In genomic region chr11:43010042-43010441, GRCh38 we compare ENCODE assay signal across 23 cellular contexts.
"Had no signal": no experiment of that assay in that cellular context is flagged by ENCODE, and none has a peak within 500 bp of the region (broad histone marks: within the 10 kb centered on the region; RNA-seq: fewer than 3 reads in every experiment).

No MANE protein-coding gene starts in this region.

- H3K4me3 ChIP-seq: ascending aorta, gastrocnemius medialis, heart left ventricle, left ventricle myocardium inferior, smooth muscle cell, suprapubic skin, transverse colon, uterus had no signal

- H3K36me3 ChIP-seq: ascending aorta, gastrocnemius medialis, heart left ventricle, left ventricle myocardium inferior, neutrophil, suprapubic skin, transverse colon, uterus, WERI-Rb-1 had no signal

- DNase-seq: activated CD4-positive, alpha-beta T cell treated with anti-CD3 and anti-CD28 coated beads for 1 hour; activated CD4-positive, alpha-beta T cell treated with anti-CD3 and anti-CD28 coated beads, Interleukin-2, amount 50 U/mL, for 4 hours; activated effector memory CD4-positive, alpha-beta T cell treated with anti-CD3 and anti-CD28 coated beads, Interleukin-2, amount 50 U/mL, for 16 hours; activated naive CD4-positive, alpha-beta T cell treated with anti-CD3 and anti-CD28 coated beads, Interleukin-2, amount 50 U/mL, for 16 hours; activated T-cell treated with anti-CD3 and anti-CD28 coated beads, Interleukin-2, amount 50 U/mL, for 72 hours; cerebellar nuclear complex; effector CD8-positive, alpha-beta T cell; gastrocnemius medialis; heart left ventricle; left ventricle myocardium inferior; naive thymus-derived CD8-positive, alpha-beta T cell; stimulated activated CD4-positive, alpha-beta T cell treated with anti-CD3 and anti-CD28 coated beads, Interleukin-4, amount 100 ng/mL, for 1 hour; stimulated activated naive CD8-positive, alpha-beta T cell treated with anti-CD3 and anti-CD28 coated beads, Interleukin-15, amount 100 ng/mL, for 72 hours; transverse colon; uterus; WERI-Rb-1 had no signal

- ATAC-seq: activated T-cell treated with anti-CD3 and anti-CD28 coated beads, Interleukin-2, amount 50 U/mL, for 72 hours; esophagus mucosa; gastrocnemius medialis; heart left ventricle; naive thymus-derived CD8-positive, alpha-beta T cell; sciatic nerve; stimulated activated naive CD8-positive, alpha-beta T cell treated with anti-CD3 and anti-CD28 coated beads, Interleukin-15, amount 100 ng/mL, for 72 hours had no signal

- H3K4me1 ChIP-seq: ascending aorta, gastrocnemius medialis, heart left ventricle, left ventricle myocardium inferior, parathyroid adenoma, suprapubic skin, transverse colon, uterus had no signal

- H2AFZ ChIP-seq: parathyroid adenoma had no signal

- H3K27ac ChIP-seq: ascending aorta, gastrocnemius medialis, heart left ventricle, left ventricle myocardium inferior, neutrophil, parathyroid adenoma, suprapubic skin, transverse colon, uterus, WERI-Rb-1 had no signal

- H3K27me3 ChIP-seq: ascending aorta, gastrocnemius medialis, heart left ventricle, neutrophil, suprapubic skin, transverse colon, uterus had no signal

- H3K79me2 ChIP-seq: parathyroid adenoma had no signal

- H3K9me3 ChIP-seq: ascending aorta, gastrocnemius medialis, neutrophil, suprapubic skin, transverse colon, uterus had no signal

- H3K9ac ChIP-seq: parathyroid adenoma had no signal

- H3K4me2 ChIP-seq: smooth muscle cell had no signal
